In the genomic region with DNA sequence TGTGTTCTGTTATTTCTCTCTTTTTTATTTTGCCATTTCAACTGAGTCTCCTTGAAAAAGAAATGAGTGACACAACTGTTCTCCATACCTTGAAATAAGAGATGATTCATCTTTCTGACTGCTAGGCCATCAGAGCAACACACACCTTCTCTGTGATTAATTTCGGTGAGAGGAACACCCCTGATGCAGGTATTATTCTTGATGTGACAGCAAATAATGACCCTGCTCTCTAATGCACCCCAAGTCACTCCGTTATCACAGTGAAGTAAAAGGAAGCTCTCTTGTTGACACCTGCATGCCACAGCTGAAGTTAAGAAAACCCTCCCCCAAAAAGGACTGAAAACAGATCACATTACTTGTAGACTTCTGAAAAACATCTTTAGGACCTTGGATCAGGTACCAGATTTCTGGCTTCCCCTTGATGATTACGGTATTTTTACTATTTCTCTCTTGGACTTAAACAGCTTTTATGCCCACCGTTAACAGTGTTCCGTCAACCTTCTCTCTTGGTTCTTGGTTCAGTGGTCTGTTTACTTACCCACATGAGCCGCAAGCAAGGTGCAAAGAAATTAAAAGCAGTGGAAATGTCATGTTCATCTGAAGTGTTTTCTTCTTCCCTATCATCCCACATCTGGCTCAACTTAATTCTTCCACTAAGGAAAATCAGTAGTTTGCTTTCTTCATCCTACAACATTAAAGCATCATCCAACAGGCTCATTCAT, we compare ENCODE assay signal across 19 cellular contexts.
A peak's percentile ranks its signal among the peaks of the same experiment; 100 is the strongest.
DNase-seq lines count a peak whose midpoint lies in the region; ATAC-seq and TF ChIP-seq lines count a peak whose summit lies in the region.
"Had no signal": no experiment of that assay in that cellular context is flagged by ENCODE, and none has a peak within 500 bp of the region (broad histone marks: within the 10 kb centered on the region; RNA-seq: fewer than 3 reads in every experiment).

No MANE protein-coding gene starts in this region.

- H3K27me3 Mint-ChIP-seq in activated naive CD4-positive, alpha-beta T cell treated with anti-CD3 and anti-CD28 coated beads, Interleukin-2, amount 50 U/mL, for 24 hours: no peaks in the 10 kb centered on the region
- no peaks in the 10 kb centered on the region for H3K27me3 Mint-ChIP-seq in activated CD4-positive, alpha-beta memory T cell treated with anti-CD3 and anti-CD28 coated beads, Interleukin-2, amount 10 ng/mL, durations not matched to agents 7 days and 5 days

- POLR2A ChIA-PET in activated CD4-positive, alpha-beta memory T cell treated with anti-CD3 and anti-CD28 coated beads, Interleukin-2, amount 10 ng/mL, durations not matched to agents 7 days and 5 days (lab: Charles Lee): interaction anchor here (1.0 to 3.4 kb wide), 11 partner anchors 8 to 271 kb away, joined by 3 to 15 read pairs (median 5); no protein-coding TSS in a partner anchor

- H3K9me3 ChIP-seq in esophagus (ENCODE audit: control insufficient read depth in 2 of 2, insufficient read depth in 1 of 2, low read depth in 1 of 2, low read length in 1 of 2) (peaks cover 0 to under 1% of the 10 kb centered on the region in 2 donors), prostate gland (no peaks in the 10 kb centered on the region)
- H3K9me3 ChIP-seq: thoracic aorta had no signal

- H3K9me3 Mint-ChIP-seq in activated naive CD4-positive, alpha-beta T cell treated with anti-CD3 and anti-CD28 coated beads, Interleukin-2, amount 50 U/mL, for 24 hours: no peaks in the 10 kb centered on the region
- no peaks in the 10 kb centered on the region for H3K9me3 Mint-ChIP-seq in activated CD4-positive, alpha-beta memory T cell treated with anti-CD3 and anti-CD28 coated beads, Interleukin-2, amount 10 ng/mL, durations not matched to agents 7 days and 5 days

- intact Hi-C loops in prostate gland (cut with DNase I): no loop called here

- no peaks in the 10 kb centered on the region for H3K27me3 ChIP-seq in esophagus (ENCODE audit: control insufficient read depth in 1 of 2, insufficient read depth in 2 of 2, low read length in 2 of 2)
- no peaks in the 10 kb centered on the region for H3K27me3 ChIP-seq in prostate gland (replicated peaks; ENCODE audit: insufficient read depth)

- WGBS in esophagus, 2 donors: 74 to 82% methylated on average over 6 of the region's 6 CpGs
- WGBS in prostate gland: 66% methylated on average over 6 of the region's 6 CpGs

- ATAC-seq in stimulated activated naive CD8-positive, alpha-beta T cell treated with anti-CD3 and anti-CD28 coated beads, Interleukin-15, Interleukin-2, amounts not matched to agents 100 U/mL and 50 U/mL, for 24 hours: peak; percentile 19
- ATAC-seq in HG02970 (IDR thresholded peaks at IDR 0.05; ENCODE audit: low FRiP score, unreplicated experiment): no peak
- ATAC-seq: left colon, Right ventricle myocardium inferior had no signal

- no peak for TF ChIP-seq CTCF in prostate gland (IDR thresholded peaks at IDR 0.05)

- no peak for TF ChIP-seq POLR2A in prostate gland (IDR thresholded peaks at IDR 0.05)

- CTCF ChIA-PET in activated CD4-positive, alpha-beta memory T cell treated with anti-CD3 and anti-CD28 coated beads, Interleukin-2, amount 10 ng/mL, durations not matched to agents 7 days and 5 days (lab: Charles Lee): interaction anchor here (0.5 to 3.7 kb wide), 4 partner anchors 17 to 277 kb away, joined by 3 to 17 read pairs (median 4); partner anchors contain the start of gene ATXN1

- peaks cover 2 to 14% of the 10 kb centered on the region in 2 donors for H3K4me1 ChIP-seq in esophagus (ENCODE audit: control insufficient read depth in 2 of 2, insufficient read depth in 2 of 2, low read length in 1 of 2)
- H3K4me1 ChIP-seq in prostate gland (replicated peaks): no peaks in the 10 kb centered on the region

- H3K4me3 ChIP-seq in esophagus (ENCODE audit: low read depth in 1 of 2, low read length in 2 of 2) (no peak overlapping the region), prostate gland (no peak overlapping the region)
- H3K4me3 ChIP-seq: thoracic aorta had no signal

- H3K27ac Mint-ChIP-seq in activated naive CD4-positive, alpha-beta T cell treated with anti-CD3 and anti-CD28 coated beads, Interleukin-2, amount 50 U/mL, for 24 hours: peak overlapping the region; percentile 60
- H3K27ac Mint-ChIP-seq in activated CD4-positive, alpha-beta memory T cell treated with anti-CD3 and anti-CD28 coated beads, Interleukin-2, amount 10 ng/mL, durations not matched to agents 7 days and 5 days: peak overlapping the region; percentile 94

- H3K36me3 Mint-ChIP-seq in activated naive CD4-positive, alpha-beta T cell treated with anti-CD3 and anti-CD28 coated beads, Interleukin-2, amount 50 U/mL, for 24 hours: peaks cover 7% of the 10 kb centered on the region
- H3K36me3 Mint-ChIP-seq in activated CD4-positive, alpha-beta memory T cell treated with anti-CD3 and anti-CD28 coated beads, Interleukin-2, amount 10 ng/mL, durations not matched to agents 7 days and 5 days (ENCODE audit: low read depth): peaks cover 52% of the 10 kb centered on the region

- DNase-seq in activated naive CD4-positive, alpha-beta T cell (lab: John Stamatoyannopoulos, UW): no peak
- DNase-seq in activated CD4-positive, alpha-beta memory T cell treated with anti-CD3 and anti-CD28 coated beads, Interleukin-2, amount 10 ng/mL, durations not matched to agents 7 days and 5 days: no peak
- DNase-seq in stimulated activated naive CD8-positive, alpha-beta T cell treated with anti-CD3 and anti-CD28 coated beads, Interleukin-15, Interleukin-2, amounts not matched to agents 100 U/mL and 50 U/mL, for 24 hours: no peak
- no peak for DNase-seq in NCI-H128 (lab: John Stamatoyannopoulos, UW; ENCODE audit: unreplicated experiment)
- no peak for DNase-seq in prostate gland (ENCODE audit: low spot score)
- DNase-seq: amygdala; cerebellar nuclear complex; COR-L47; GOT3; left colon; NCI-H2029 treated with DMSO at 0.1 percent for 48 hours; NCI-H510A; occipital lobe; stimulated activated CD4-positive, alpha-beta T cell treated with anti-CD3 and anti-CD28 coated beads, Interleukin-2, amount 100 ng/mL, for 48 hours had no signal

- peaks cover 71% of the 10 kb centered on the region for H3K4me1 Mint-ChIP-seq in activated naive CD4-positive, alpha-beta T cell treated with anti-CD3 and anti-CD28 coated beads, Interleukin-2, amount 50 U/mL, for 24 hours
- H3K4me1 Mint-ChIP-seq in activated CD4-positive, alpha-beta memory T cell treated with anti-CD3 and anti-CD28 coated beads, Interleukin-2, amount 10 ng/mL, durations not matched to agents 7 days and 5 days: peaks cover 82% of the 10 kb centered on the region

- peak overlapping the region; percentile 15 for H3K4me3 Mint-ChIP-seq in activated naive CD4-positive, alpha-beta T cell treated with anti-CD3 and anti-CD28 coated beads, Interleukin-2, amount 50 U/mL, for 24 hours
- H3K4me3 Mint-ChIP-seq in activated CD4-positive, alpha-beta memory T cell treated with anti-CD3 and anti-CD28 coated beads, Interleukin-2, amount 10 ng/mL, durations not matched to agents 7 days and 5 days: peak overlapping the region; percentile 27

- H3K36me3 ChIP-seq in esophagus (ENCODE audit: control insufficient read depth in 2 of 2, insufficient read depth in 2 of 2, low read length in 1 of 2) (no peaks in the 10 kb centered on the region), prostate gland (no peaks in the 10 kb centered on the region)

- H3K27ac ChIP-seq in esophagus (ENCODE audit: low read depth in 2 of 2, low read length in 1 of 2) (peak overlapping the region; percentile 1 to 9), prostate gland (no peak overlapping the region)
- H3K27ac ChIP-seq: thoracic aorta had no signal

Comparison
In these comparisons a context has a peak if more than half of its experiments do, and no peak if none do; other contexts are left out.
1. H3K27ac ChIP-seq: peak in esophagus (2 of 2); none in prostate gland (0 of 2).